1 cellular context compared by ENCODE assay signal in genomic region chr3:184132947-184133346, GRCh38.
TF ChIP-seq lines count a peak whose summit lies in the region.

No MANE protein-coding gene starts in this region.

TF ChIP-seq in HepG2, 621 proteins besides CTCF, POLR2A, EP300 and RAD21:
- TF ChIP-seq MAFK (conservative IDR thresholded peaks at IDR 0.05 in 1 of 2, IDR thresholded peaks at IDR 0.05 in 1 of 2; ENCODE audit: low read length in 2 of 2), result peak; percentile 89 to 90
- 0 out of 2 replicates have a peak, but pooled peaks have one; percentile 22 for TF ChIP-seq ZNF629 (CRISPR knock-in tag; conservative IDR thresholded peaks at IDR 0.05)
- peak; percentile 87 for TF ChIP-seq MAFF (IDR thresholded peaks at IDR 0.05; ENCODE audit: low read depth, low read length)
- TF ChIP-seq ZNF383 (CRISPR knock-in tag; IDR thresholded peaks at IDR 0.05; ENCODE audit: borderline replicate concordance), result no peak
- no peak for TF ChIP-seq ZNF292 (CRISPR knock-in tag; IDR thresholded peaks at IDR 0.05; ENCODE audit: borderline replicate concordance, low read depth)
